Comparison of ENCODE assay signal across 3 cellular contexts in genomic region chr1:79547514-79547913, GRCh38.
TF ChIP-seq lines count a peak whose summit lies in the region.

No MANE protein-coding gene starts in this region.

TF ChIP-seq in HepG2, 621 proteins besides CTCF, POLR2A, EP300 and RAD21:
- TF ChIP-seq MIXL1 (CRISPR knock-in tag; IDR thresholded peaks at IDR 0.05): no peak
- peak; percentile 59; the same call in 1 of the 2 replicates for TF ChIP-seq ATF7 (IDR thresholded peaks at IDR 0.05)
- TF ChIP-seq ATF7 (CRISPR knock-in tag; IDR thresholded peaks at IDR 0.05): no peak

TF ChIP-seq in HEK293, 187 proteins besides CTCF, POLR2A, EP300 and RAD21:
- no peak for TF ChIP-seq ZNF292 (tag by site-specific recombination; IDR thresholded peaks at IDR 0.05; ENCODE audit: borderline replicate concordance, low read depth)
- TF ChIP-seq ATF2 (tag by site-specific recombination; IDR thresholded peaks at IDR 0.05; ENCODE audit: low read depth): peak; percentile 58; the same call in 1 of the 2 replicates

TF ChIP-seq in GM23338, 12 proteins besides CTCF, POLR2A, EP300 and RAD21:
- no peak for TF ChIP-seq EZH2 (IDR thresholded peaks at IDR 0.05; ENCODE audit: low read depth, unreplicated experiment)
- no peak for TF ChIP-seq EZH2phosphoT487 (IDR thresholded peaks at IDR 0.05; ENCODE audit: unreplicated experiment)
- no peak for TF ChIP-seq JUNB (IDR thresholded peaks at IDR 0.05; ENCODE audit: unreplicated experiment)
